Comparison of ENCODE assay signal across 8 cellular contexts in genomic region chr6:111113731-111114438, GRCh38. TPM values are rescaled to one million over a fixed set of nuclear protein-coding genes. Genes with fewer than 3 reads are reported as not detected.
DNase-seq lines count a peak whose midpoint lies in the region; ATAC-seq and TF ChIP-seq lines count a peak whose summit lies in the region.

No MANE protein-coding gene starts in this region.

- WGBS in endodermal cell (ENCODE audit: insufficient coverage in 1 of 2, insufficient read length in 1 of 2), 2 experiments, result 48 to 65% methylated on average over 2 to 6 of the region's 6 CpGs
- no CpG with 5 or more reads among the region's 6 CpGs for WGBS in neuronal stem cell (ENCODE audit: extremely low coverage in 2 of 2, insufficient read length in 2 of 2, insufficient replicate concordance in 1 of 2), 2 donors

- H3K27me3 ChIP-seq in endodermal cell (ENCODE audit: control insufficient read depth, insufficient read depth, low read length, poor library complexity, severe bottlenecking), result no peaks in the 10 kb centered on the region
- peaks cover 0 to 7% (median 0%) of the 10 kb centered on the region in 3 experiments for H3K27me3 ChIP-seq in neuronal stem cell (ENCODE audit: control insufficient read depth in 3 of 3, insufficient read depth in 3 of 3, low read depth in 1 of 3, low read length in 3 of 3)

- H3K9ac ChIP-seq in endodermal cell (ENCODE audit: extremely low read depth, low read length, poor library complexity, severe bottlenecking), result no peak overlapping the region
- H3K9ac ChIP-seq in neuronal stem cell (ENCODE audit: low read depth, low read length, poor library complexity), result no peak overlapping the region

- H4K91ac ChIP-seq in neuronal stem cell (ENCODE audit: low read depth, low read length, poor library complexity), result no peak overlapping the region

- H3K79me1 ChIP-seq in neuronal stem cell (ENCODE audit: low read depth, low read length), result no peaks in the 10 kb centered on the region

- H3K27me3 Mint-ChIP-seq in T-helper 17 cell (no peaks in the 10 kb centered on the region), endodermal cell (ENCODE audit: insufficient read depth) (no peaks in the 10 kb centered on the region)

- no peak overlapping the region for H3K27ac ChIP-seq in endodermal cell (ENCODE audit: low read depth, low read length)
- H3K27ac ChIP-seq in neuronal stem cell (replicated peaks; ENCODE audit: low read length), result no peak overlapping the region

- H3K9me3 ChIP-seq in T-helper 17 cell (ENCODE audit: control insufficient read depth, low read length, poor library complexity, severe bottlenecking), result no peaks in the 10 kb centered on the region
- no peaks in the 10 kb centered on the region for H3K9me3 ChIP-seq in endodermal cell (ENCODE audit: control insufficient read depth, low read length)
- H3K9me3 ChIP-seq in neuronal stem cell (replicated peaks in 1 of 2; ENCODE audit: control insufficient read depth in 2 of 2, insufficient read depth in 1 of 2, low read depth in 1 of 2, low read length in 2 of 2), result no peaks in the 10 kb centered on the region

- peak overlapping the region; percentile 6 for H3K23ac ChIP-seq in neuronal stem cell (ENCODE audit: low read depth, low read length, poor library complexity)

- H3K4me3 ChIP-seq in endodermal cell (ENCODE audit: low read length) (no peak overlapping the region), neuronal stem cell (ENCODE audit: low read length in 2 of 2) (no peak overlapping the region)

- H2AK5ac ChIP-seq in neuronal stem cell (ENCODE audit: low read depth, low read length), result no peak overlapping the region

- CTCF ChIA-PET in HEK293T (lab: Yijun Ruan, JAX), result no interaction called here

- H2AFZ ChIP-seq in neuronal stem cell (ENCODE audit: low read length), result peak overlapping the region; percentile 80

- H3K18ac ChIP-seq in neuronal stem cell (ENCODE audit: low read length), result no peak overlapping the region

- H3K4me1 ChIP-seq in endodermal cell (ENCODE audit: control insufficient read depth, insufficient read depth, low read length), result no peaks in the 10 kb centered on the region
- H3K4me1 ChIP-seq in neuronal stem cell (ENCODE audit: control insufficient read depth in 2 of 2, insufficient read depth in 1 of 2, low read depth in 1 of 2, low read length in 2 of 2), result peaks cover 0 to 4% of the 10 kb centered on the region in 2 donors

- H4K8ac ChIP-seq in neuronal stem cell (ENCODE audit: low read depth, low read length), result no peak overlapping the region

- no peak overlapping the region for H2BK15ac ChIP-seq in neuronal stem cell (ENCODE audit: low read length)

- H3K36me3 ChIP-seq in endodermal cell (ENCODE audit: control insufficient read depth, insufficient read depth, low read length) (no peaks in the 10 kb centered on the region), neuronal stem cell (replicated peaks in 1 of 2; ENCODE audit: control insufficient read depth in 2 of 2, insufficient read depth in 2 of 2, low read length in 2 of 2) (no peaks in the 10 kb centered on the region)

- H3K9me3 Mint-ChIP-seq in endodermal cell, result no peaks in the 10 kb centered on the region

- H2BK12ac ChIP-seq in neuronal stem cell (ENCODE audit: low read length), result no peak overlapping the region

- no peak overlapping the region for H3K14ac ChIP-seq in neuronal stem cell (ENCODE audit: low read length)

- H3K4me3 Mint-ChIP-seq in T-helper 17 cell (peak overlapping the region; percentile 63), endodermal cell (no peak overlapping the region)

- ATAC-seq in GM19463 (IDR thresholded peaks at IDR 0.05; ENCODE audit: unreplicated experiment), result peak; percentile 51
- peak; percentile 54 for ATAC-seq in T-helper 17 cell
- no peak for ATAC-seq in HG03095 (IDR thresholded peaks at IDR 0.05; ENCODE audit: unreplicated experiment)
- no peak for ATAC-seq in GM18861 (IDR thresholded peaks at IDR 0.05; ENCODE audit: unreplicated experiment)

- DNase-seq in T-helper 17 cell (no peak), endodermal cell (peak; percentile 55), neuronal stem cell (ENCODE audit: low spot score) (no peak), NCI-H2029 treated with DMSO at 0.1 percent for 48 hours (lab: John Stamatoyannopoulos, UW) (no peak), HEK293T (ENCODE audit: extremely low spot score) (no peak)

- TF ChIP-seq CTCF in endodermal cell (conservative IDR thresholded peaks at IDR 0.05), result no peak

- POLR2A ChIA-PET in HEK293T (lab: Yijun Ruan, JAX), result no interaction called here

- H2BK120ac ChIP-seq in neuronal stem cell (ENCODE audit: low read depth, low read length), result no peak overlapping the region

- H3K4ac ChIP-seq in neuronal stem cell (ENCODE audit: low read length), result no peak overlapping the region

- H3K4me2 ChIP-seq in neuronal stem cell (ENCODE audit: insufficient read depth, low read length, poor library complexity, severe bottlenecking), result no peak overlapping the region

- no peaks in the 10 kb centered on the region for H3K36me3 Mint-ChIP-seq in T-helper 17 cell (ENCODE audit: low read depth)
- H3K36me3 Mint-ChIP-seq in endodermal cell (ENCODE audit: low read depth), result no peaks in the 10 kb centered on the region

- H3K27ac Mint-ChIP-seq in T-helper 17 cell (peak overlapping the region; percentile 72), endodermal cell (peak overlapping the region; percentile 53)

- H2BK5ac ChIP-seq in neuronal stem cell (ENCODE audit: low read length), result no peak overlapping the region

- H3K4me1 Mint-ChIP-seq in T-helper 17 cell (peaks cover 20% of the 10 kb centered on the region), endodermal cell (peaks cover 13% of the 10 kb centered on the region)

TF ChIP-seq in HEK293T, 16 proteins besides CTCF, POLR2A, EP300 and RAD21:
- TF ChIP-seq L3MBTL2 (conservative IDR thresholded peaks at IDR 0.05) (no peak), TARDBP (IDR thresholded peaks at IDR 0.05) (no peak), FOXK2 (IDR thresholded peaks at IDR 0.05) (no peak), NFRKB (IDR thresholded peaks at IDR 0.05) (no peak), ZNF384 (IDR thresholded peaks at IDR 0.05) (no peak), HDGF (IDR thresholded peaks at IDR 0.05; ENCODE audit: borderline replicate concordance) (no peak), SP1 (IDR thresholded peaks at IDR 0.05) (no peak), FOXA1 (IDR thresholded peaks at IDR 0.05) (no peak), ELF4 (IDR thresholded peaks at IDR 0.05) (no peak)
- TF ChIP-seq, protein P1, sequence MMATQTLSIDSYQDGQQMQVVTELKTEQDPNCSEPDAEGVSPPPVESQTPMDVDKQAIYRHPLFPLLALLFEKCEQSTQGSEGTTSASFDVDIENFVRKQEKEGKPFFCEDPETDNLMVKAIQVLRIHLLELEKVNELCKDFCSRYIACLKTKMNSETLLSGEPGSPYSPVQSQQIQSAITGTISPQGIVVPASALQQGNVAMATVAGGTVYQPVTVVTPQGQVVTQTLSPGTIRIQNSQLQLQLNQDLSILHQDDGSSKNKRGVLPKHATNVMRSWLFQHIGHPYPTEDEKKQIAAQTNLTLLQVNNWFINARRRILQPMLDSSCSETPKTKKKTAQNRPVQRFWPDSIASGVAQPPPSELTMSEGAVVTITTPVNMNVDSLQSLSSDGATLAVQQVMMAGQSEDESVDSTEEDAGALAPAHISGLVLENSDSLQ (IDR thresholded peaks at IDR 0.05), result no peak
TF ChIP-seq in HEK293T: peak in this region for 0.

RNA-seq across cellular contexts. Expression of gene SLC16A10, which starts 26.6 kb away (rescaled TPM):
- total RNA-seq in T-helper 17 cell, result 1 to 10 TPM; 5.1 to 6.3 TPM
- 10 to 100 TPM in 1 of 2 donors, 1 to 10 TPM in 1; 8.7 to 13.8 TPM for total RNA-seq in endodermal cell
- polyA plus RNA-seq in endodermal cell (2013, experiment 1 of 2), result 2.7 TPM
- 2.5 TPM for polyA plus RNA-seq in endodermal cell (2013, experiment 2 of 2)
- 1.6 TPM for polyA plus RNA-seq in neuronal stem cell (2013, experiment 1 of 2)
- polyA plus RNA-seq in neuronal stem cell (2013, experiment 2 of 2), result 1.9 TPM

Comparison
In these comparisons a context has a peak if more than half of its experiments do, and no peak if none do; other contexts are left out.
1. ATAC-seq: peak in GM19463 (single experiment) and T-helper 17 cell (single experiment); none in HG03095 (single experiment) and GM18861 (single experiment).